In the genomic region with DNA sequence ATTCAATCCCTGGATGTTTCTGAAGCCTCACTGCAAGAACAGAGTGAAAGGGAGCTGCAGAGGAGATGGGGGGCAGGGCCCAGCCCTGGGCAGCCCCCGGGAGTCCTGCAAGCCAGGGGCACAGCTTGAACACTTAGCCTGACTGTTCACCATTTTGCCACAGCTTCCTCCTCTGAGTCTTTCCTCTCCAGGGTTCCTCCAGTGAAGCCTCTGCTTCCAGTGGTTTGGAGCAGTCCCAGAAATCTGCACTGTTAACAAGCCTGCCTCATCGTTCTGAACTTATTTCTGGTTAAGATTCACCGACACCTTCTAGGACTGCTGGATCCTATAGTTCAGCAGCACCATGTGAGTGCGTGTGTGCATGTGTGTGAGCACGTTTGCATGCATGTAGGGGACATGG, we compare ENCODE assay signal across 1 cellular context.
TF ChIP-seq lines count a peak whose summit lies in the region.

No MANE protein-coding gene starts in this region.

TF ChIP-seq in HepG2, 621 proteins besides CTCF, POLR2A, EP300 and RAD21:
- TF ChIP-seq, protein P1, sequence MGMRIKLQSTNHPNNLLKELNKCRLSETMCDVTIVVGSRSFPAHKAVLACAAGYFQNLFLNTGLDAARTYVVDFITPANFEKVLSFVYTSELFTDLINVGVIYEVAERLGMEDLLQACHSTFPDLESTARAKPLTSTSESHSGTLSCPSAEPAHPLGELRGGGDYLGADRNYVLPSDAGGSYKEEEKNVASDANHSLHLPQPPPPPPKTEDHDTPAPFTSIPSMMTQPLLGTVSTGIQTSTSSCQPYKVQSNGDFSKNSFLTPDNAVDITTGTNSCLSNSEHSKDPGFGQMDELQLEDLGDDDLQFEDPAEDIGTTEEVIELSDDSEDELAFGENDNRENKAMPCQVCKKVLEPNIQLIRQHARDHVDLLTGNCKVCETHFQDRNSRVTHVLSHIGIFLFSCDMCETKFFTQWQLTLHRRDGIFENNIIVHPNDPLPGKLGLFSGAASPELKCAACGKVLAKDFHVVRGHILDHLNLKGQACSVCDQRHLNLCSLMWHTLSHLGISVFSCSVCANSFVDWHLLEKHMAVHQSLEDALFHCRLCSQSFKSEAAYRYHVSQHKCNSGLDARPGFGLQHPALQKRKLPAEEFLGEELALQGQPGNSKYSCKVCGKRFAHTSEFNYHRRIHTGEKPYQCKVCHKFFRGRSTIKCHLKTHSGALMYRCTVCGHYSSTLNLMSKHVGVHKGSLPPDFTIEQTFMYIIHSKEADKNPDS (CRISPR knock-in tag; IDR thresholded peaks at IDR 0.05): no peak
- 0 out of 2 replicates have a peak, but pooled peaks have one; percentile 18 for TF ChIP-seq ZNF788 (CRISPR knock-in tag; IDR thresholded peaks at IDR 0.05; ENCODE audit: borderline replicate concordance)
- no peak for TF ChIP-seq TRIM24 (CRISPR knock-in tag; IDR thresholded peaks at IDR 0.05)
- no peak for TF ChIP-seq ZFP36 (IDR thresholded peaks at IDR 0.05; ENCODE audit: borderline replicate concordance, low read depth, low read length, partially characterized antibody)
- TF ChIP-seq RBAK (CRISPR knock-in tag; IDR thresholded peaks at IDR 0.05): no peak
- TF ChIP-seq REXO4 (CRISPR knock-in tag; IDR thresholded peaks at IDR 0.05; ENCODE audit: borderline replicate concordance): 0 out of 2 replicates have a peak, but pooled peaks have one; percentile 32
- peak; percentile 52; the same call in 1 of the 2 replicates for TF ChIP-seq ZNF737 (CRISPR knock-in tag; IDR thresholded peaks at IDR 0.05; ENCODE audit: borderline replicate concordance)
- TF ChIP-seq THAP11 (CRISPR knock-in tag; IDR thresholded peaks at IDR 0.05): no peak
- TF ChIP-seq TBX2 (CRISPR knock-in tag; IDR thresholded peaks at IDR 0.05; ENCODE audit: borderline replicate concordance): 0 out of 2 replicates have a peak, but pooled peaks have one; percentile 20
- TF ChIP-seq, protein P2, sequence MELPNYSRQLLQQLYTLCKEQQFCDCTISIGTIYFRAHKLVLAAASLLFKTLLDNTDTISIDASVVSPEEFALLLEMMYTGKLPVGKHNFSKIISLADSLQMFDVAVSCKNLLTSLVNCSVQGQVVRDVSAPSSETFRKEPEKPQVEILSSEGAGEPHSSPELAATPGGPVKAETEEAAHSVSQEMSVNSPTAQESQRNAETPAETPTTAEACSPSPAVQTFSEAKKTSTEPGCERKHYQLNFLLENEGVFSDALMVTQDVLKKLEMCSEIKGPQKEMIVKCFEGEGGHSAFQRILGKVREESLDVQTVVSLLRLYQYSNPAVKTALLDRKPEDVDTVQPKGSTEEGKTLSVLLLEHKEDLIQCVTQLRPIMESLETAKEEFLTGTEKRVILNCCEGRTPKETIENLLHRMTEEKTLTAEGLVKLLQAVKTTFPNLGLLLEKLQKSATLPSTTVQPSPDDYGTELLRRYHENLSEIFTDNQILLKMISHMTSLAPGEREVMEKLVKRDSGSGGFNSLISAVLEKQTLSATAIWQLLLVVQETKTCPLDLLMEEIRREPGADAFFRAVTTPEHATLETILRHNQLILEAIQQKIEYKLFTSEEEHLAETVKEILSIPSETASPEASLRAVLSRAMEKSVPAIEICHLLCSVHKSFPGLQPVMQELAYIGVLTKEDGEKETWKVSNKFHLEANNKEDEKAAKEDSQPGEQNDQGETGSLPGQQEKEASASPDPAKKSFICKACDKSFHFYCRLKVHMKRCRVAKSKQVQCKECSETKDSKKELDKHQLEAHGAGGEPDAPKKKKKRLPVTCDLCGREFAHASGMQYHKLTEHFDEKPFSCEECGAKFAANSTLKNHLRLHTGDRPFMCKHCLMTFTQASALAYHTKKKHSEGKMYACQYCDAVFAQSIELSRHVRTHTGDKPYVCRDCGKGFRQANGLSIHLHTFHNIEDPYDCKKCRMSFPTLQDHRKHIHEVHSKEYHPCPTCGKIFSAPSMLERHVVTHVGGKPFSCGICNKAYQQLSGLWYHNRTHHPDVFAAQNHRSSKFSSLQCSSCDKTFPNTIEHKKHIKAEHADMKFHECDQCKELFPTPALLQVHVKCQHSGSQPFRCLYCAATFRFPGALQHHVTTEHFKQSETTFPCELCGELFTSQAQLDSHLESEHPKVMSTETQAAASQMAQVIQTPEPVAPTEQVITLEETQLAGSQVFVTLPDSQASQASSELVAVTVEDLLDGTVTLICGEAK (IDR thresholded peaks at IDR 0.05): no peak
- TF ChIP-seq, protein P2 (CRISPR knock-in tag; IDR thresholded peaks at IDR 0.05): peak; percentile 19; the same call in 1 of the 2 replicates
- TF ChIP-seq MNT (IDR thresholded peaks at IDR 0.05): 0 out of 2 replicates have a peak, but pooled peaks have one; percentile 21
- TF ChIP-seq, protein P3, sequence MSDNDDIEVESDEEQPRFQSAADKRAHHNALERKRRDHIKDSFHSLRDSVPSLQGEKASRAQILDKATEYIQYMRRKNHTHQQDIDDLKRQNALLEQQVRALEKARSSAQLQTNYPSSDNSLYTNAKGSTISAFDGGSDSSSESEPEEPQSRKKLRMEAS (IDR thresholded peaks at IDR 0.05): no peak
